In the genomic region with DNA sequence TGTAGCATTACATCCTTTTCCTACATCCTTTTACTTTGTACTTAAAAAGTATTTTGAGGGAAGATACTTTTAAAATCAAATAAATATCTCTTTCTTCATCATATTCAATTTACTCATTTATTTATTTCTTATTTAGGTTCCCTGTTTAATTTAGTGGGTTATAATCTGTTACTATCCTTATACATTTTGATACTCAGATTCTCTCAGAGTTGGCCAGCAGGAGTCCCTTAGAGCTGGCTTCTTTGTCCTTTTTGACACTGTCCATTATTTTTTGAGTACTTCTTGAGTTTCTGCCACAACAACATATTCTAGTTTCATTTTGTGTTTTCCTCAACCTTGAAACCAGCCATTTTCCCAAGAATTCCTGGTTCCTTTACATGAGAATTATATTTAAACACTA, we compare ENCODE assay signal across 14 cellular contexts.
A peak's percentile ranks its signal among the peaks of the same experiment; 100 is the strongest.
DNase-seq lines count a peak whose midpoint lies in the region; ATAC-seq and TF ChIP-seq lines count a peak whose summit lies in the region.
"Had no signal": no experiment of that assay in that cellular context is flagged by ENCODE, and none has a peak within 500 bp of the region (broad histone marks: within the 10 kb centered on the region; RNA-seq: fewer than 3 reads in every experiment).

No MANE protein-coding gene starts in this region.

- H3K4me1 Mint-ChIP-seq in HFFc6 (ENCODE audit: low read depth), result peaks cover 6% of the 10 kb centered on the region; the same call in 1 of the 2 replicates
- no peaks in the 10 kb centered on the region for H3K4me1 Mint-ChIP-seq in progenitor cell of endocrine pancreas (ENCODE audit: low read depth)
- H3K4me1 Mint-ChIP-seq: GM23338 had no signal

- H3K36me3 Mint-ChIP-seq in HFFc6 (ENCODE audit: low read depth) (no peaks in the 10 kb centered on the region), progenitor cell of endocrine pancreas (ENCODE audit: insufficient read depth) (no peaks in the 10 kb centered on the region)
- H3K36me3 Mint-ChIP-seq: CD8-positive, alpha-beta T cell had no signal

- no peaks in the 10 kb centered on the region for H3K36me3 ChIP-seq in RWPE2 (ENCODE audit: low read depth)
- H3K36me3 ChIP-seq: SJCRH30 had no signal

- no peak overlapping the region for H3K4me3 Mint-ChIP-seq in HFFc6
- no peak overlapping the region for H3K4me3 Mint-ChIP-seq in progenitor cell of endocrine pancreas (ENCODE audit: low read depth)
- H3K4me3 Mint-ChIP-seq: CD8-positive, alpha-beta T cell; GM23338 had no signal

- H3K27ac ChIP-seq in RWPE2 (ENCODE audit: poor library complexity, severe bottlenecking), result no peak overlapping the region
- H3K27ac ChIP-seq: RWPE1 had no signal

- H3K9me3 ChIP-seq in RWPE2 (ENCODE audit: severe bottlenecking), result no peaks in the 10 kb centered on the region
- H3K9me3 ChIP-seq: SJCRH30 had no signal

- H3K4me1 ChIP-seq in RWPE2 (ENCODE audit: insufficient read depth, poor library complexity, severe bottlenecking), result no peaks in the 10 kb centered on the region

- DNase-seq in HFFc6 (no peak), RWPE2 (ENCODE audit: low spot score) (no peak), fibroblast of mammary gland (ENCODE audit: low read depth) (no peak), progenitor cell of endocrine pancreas (ENCODE audit: low spot score, unreplicated experiment) (no peak), activated gamma-delta T cell treated with Interleukin-2 at 50 U/mL for 16 hours (no peak), NCI-H187 treated with DMSO at 0.1 percent for 48 hours (lab: John Stamatoyannopoulos, UW) (no peak)
- DNase-seq in stimulated activated CD4-positive, alpha-beta T cell treated with anti-CD3 and anti-CD28 coated beads, Interleukin-12 subunit alpha, Interleukin-12 subunit beta, amount 100 ng/mL, for 4 hours, result no peak
- DNase-seq: CD8-positive, alpha-beta T cell; DMS79 treated with DMSO at 0.1 percent for 48 hours; NCI-H524; SJCRH30 had no signal

- no peaks in the 10 kb centered on the region for H3K9me3 Mint-ChIP-seq in HFFc6
- peaks cover 3% of the 10 kb centered on the region for H3K9me3 Mint-ChIP-seq in progenitor cell of endocrine pancreas (ENCODE audit: low read depth)
- H3K9me3 Mint-ChIP-seq: CD8-positive, alpha-beta T cell; GM23338 had no signal

- peak; percentile 54 for TF ChIP-seq CTCF in HFFc6 (IDR thresholded peaks at IDR 0.05)
- TF ChIP-seq CTCF in RWPE2 (IDR thresholded peaks at IDR 0.05; ENCODE audit: poor library complexity, severe bottlenecking), result peak; percentile 14
- peak; percentile 18 for TF ChIP-seq CTCF in fibroblast of mammary gland (conservative IDR thresholded peaks at IDR 0.05; ENCODE audit: control insufficient read depth, insufficient read depth, low read depth, low read length)
- peak; percentile 12 for TF ChIP-seq CTCF in progenitor cell of endocrine pancreas (IDR thresholded peaks at IDR 0.05; ENCODE audit: unreplicated experiment)

- no peak for ATAC-seq in RWPE2 (ENCODE audit: low read depth)
- ATAC-seq in GM18511 (IDR thresholded peaks at IDR 0.05; ENCODE audit: unreplicated experiment), result no peak
- ATAC-seq: CD8-positive, alpha-beta T cell; GM23338 had no signal

- H3K27me3 Mint-ChIP-seq in HFFc6 (ENCODE audit: insufficient read depth) (no peaks in the 10 kb centered on the region), progenitor cell of endocrine pancreas (no peaks in the 10 kb centered on the region)

- no peak overlapping the region for H3K4me3 ChIP-seq in RWPE2 (ENCODE audit: severe bottlenecking)
- H3K4me3 ChIP-seq in fibroblast of mammary gland (ENCODE audit: control insufficient read depth, low read depth, low read length), result no peak overlapping the region
- H3K4me3 ChIP-seq: GM23338, SJCRH30 had no signal

- no peak overlapping the region for H3K27ac Mint-ChIP-seq in HFFc6
- no peak overlapping the region for H3K27ac Mint-ChIP-seq in progenitor cell of endocrine pancreas
- H3K27ac Mint-ChIP-seq: CD8-positive, alpha-beta T cell; GM23338 had no signal

- no peaks in the 10 kb centered on the region for H3K27me3 ChIP-seq in RWPE2 (ENCODE audit: insufficient read depth, poor library complexity, severe bottlenecking)
- H3K27me3 ChIP-seq: SJCRH30 had no signal
